Comparison of ENCODE assay signal across 13 cellular contexts in genomic region chr17:73226556-73227172, GRCh38. TPM values are rescaled to one million over a fixed set of nuclear protein-coding genes. Genes with fewer than 3 reads are reported as not detected.
A peak's percentile ranks its signal among the peaks of the same experiment; 100 is the strongest.
DNase-seq lines count a peak whose midpoint lies in the region; ATAC-seq and TF ChIP-seq lines count a peak whose summit lies in the region.
"Had no signal": no experiment of that assay in that cellular context is flagged by ENCODE, and none has a peak within 500 bp of the region (broad histone marks: within the 10 kb centered on the region; RNA-seq: fewer than 3 reads in every experiment).

No MANE protein-coding gene starts in this region.

- WGBS in hepatocyte (ENCODE audit: low lambda C conversion rate, missing lambda C conversion rate) = 57% methylated on average over 3 of the region's 3 CpGs

- intact Hi-C loops in activated CD4-positive, alpha-beta memory T cell treated with anti-CD3 and anti-CD28 coated beads for 36 hours (cut with micrococcal nuclease) = loop anchor here (2.0 to 10.0 kb wide), 2 partner anchors 16 to 1058 kb away; no protein-coding TSS in a partner anchor

- peaks cover 21% of the 10 kb centered on the region for H3K36me3 Mint-ChIP-seq in stimulated activated naive CD8-positive, alpha-beta T cell treated with anti-CD3 and anti-CD28 coated beads, Interleukin-15, Interleukin-2, amounts not matched to agents 100 ng/mL and 50 ng/mL, for 24 hours (ENCODE audit: low read depth)
- H3K36me3 Mint-ChIP-seq in activated CD4-positive, alpha-beta memory T cell treated with anti-CD3 and anti-CD28 coated beads for 36 hours = peaks cover 9% of the 10 kb centered on the region
- H3K36me3 Mint-ChIP-seq: IgD-negative memory B cell had no signal

- H4K20me1 ChIP-seq in hepatocyte (ENCODE audit: insufficient read depth, poor library complexity, severe bottlenecking) = peaks cover 8% of the 10 kb centered on the region

- no peaks in the 10 kb centered on the region for H3K9me2 ChIP-seq in hepatocyte (replicated peaks; ENCODE audit: insufficient read depth)

- peaks cover 70% of the 10 kb centered on the region for H3K79me2 ChIP-seq in hepatocyte

- H3K9me3 ChIP-seq in hepatocyte (ENCODE audit: low read depth) = no peaks in the 10 kb centered on the region

- H3K9me3 Mint-ChIP-seq in stimulated activated naive CD8-positive, alpha-beta T cell treated with anti-CD3 and anti-CD28 coated beads, Interleukin-15, Interleukin-2, amounts not matched to agents 100 ng/mL and 50 ng/mL, for 24 hours = no peaks in the 10 kb centered on the region
- no peaks in the 10 kb centered on the region for H3K9me3 Mint-ChIP-seq in activated CD4-positive, alpha-beta memory T cell treated with anti-CD3 and anti-CD28 coated beads for 36 hours
- H3K9me3 Mint-ChIP-seq: IgD-negative memory B cell had no signal

- CTCF ChIA-PET in activated CD4-positive, alpha-beta memory T cell treated with anti-CD3 and anti-CD28 coated beads for 36 hours (lab: Charles Lee) = interaction anchor here (0.6 to 2.8 kb wide), 6 partner anchors 9 to 670 kb away, joined by 3 to 7 read pairs (median 6); no protein-coding TSS in a partner anchor

- H3K27ac Mint-ChIP-seq in stimulated activated naive CD8-positive, alpha-beta T cell treated with anti-CD3 and anti-CD28 coated beads, Interleukin-15, Interleukin-2, amounts not matched to agents 100 ng/mL and 50 ng/mL, for 24 hours = peak overlapping the region; percentile 3
- H3K27ac Mint-ChIP-seq in activated CD4-positive, alpha-beta memory T cell treated with anti-CD3 and anti-CD28 coated beads for 36 hours = peak overlapping the region; percentile 49

- H3K27me3 Mint-ChIP-seq in stimulated activated naive CD8-positive, alpha-beta T cell treated with anti-CD3 and anti-CD28 coated beads, Interleukin-15, Interleukin-2, amounts not matched to agents 100 ng/mL and 50 ng/mL, for 24 hours = no peaks in the 10 kb centered on the region
- no peaks in the 10 kb centered on the region for H3K27me3 Mint-ChIP-seq in activated CD4-positive, alpha-beta memory T cell treated with anti-CD3 and anti-CD28 coated beads for 36 hours
- H3K27me3 Mint-ChIP-seq: IgD-negative memory B cell had no signal

- POLR2A ChIA-PET in activated CD4-positive, alpha-beta memory T cell treated with anti-CD3 and anti-CD28 coated beads for 36 hours (lab: Charles Lee) = interaction anchor here (0.9 to 1.5 kb wide), 3 partner anchors 14 to 34 kb away, joined by 3 to 5 read pairs (median 4); no protein-coding TSS in a partner anchor

- no peak for DNase-seq in stimulated activated naive CD8-positive, alpha-beta T cell treated with anti-CD3 and anti-CD28 coated beads, Interleukin-15, Interleukin-2, amounts not matched to agents 100 U/mL and 50 U/mL, for 24 hours
- no peak for DNase-seq in activated CD4-positive, alpha-beta memory T cell treated with anti-CD3 and anti-CD28 coated beads for 36 hours
- DNase-seq in hepatocyte (ENCODE audit: low spot score) (no peak), nucleus accumbens (lab: John Stamatoyannopoulos, UW) (no peak), T1000 (lab: John Stamatoyannopoulos, UW) (no peak)
- DNase-seq in effector CD4-positive, alpha-beta T cell = no peak
- DNase-seq: NCI-H226; SIG-M5; stimulated activated CD4-positive, alpha-beta T cell treated with anti-CD3 and anti-CD28 coated beads, Interleukin-12 subunit alpha, Interleukin-12 subunit beta, amount 100 ng/mL, for 4 hours had no signal

- ATAC-seq in stimulated activated naive CD8-positive, alpha-beta T cell treated with anti-CD3 and anti-CD28 coated beads, Interleukin-15, Interleukin-2, amounts not matched to agents 100 U/mL and 50 U/mL, for 24 hours = no peak
- ATAC-seq in GM19463 (IDR thresholded peaks at IDR 0.05; ENCODE audit: unreplicated experiment) = no peak

- no peak overlapping the region for H3K4me3 ChIP-seq in hepatocyte

- no peak for TF ChIP-seq CTCF in hepatocyte (IDR thresholded peaks at IDR 0.05; ENCODE audit: poor library complexity)

- peak overlapping the region; percentile 4 for H3K4me2 ChIP-seq in hepatocyte

- H3K4me1 ChIP-seq in hepatocyte (ENCODE audit: insufficient read depth) = no peaks in the 10 kb centered on the region

- H2AFZ ChIP-seq in hepatocyte = no peak overlapping the region

- no peaks in the 10 kb centered on the region for H3K36me3 ChIP-seq in hepatocyte (replicated peaks; ENCODE audit: insufficient read depth, low read depth)

- H3K4me3 Mint-ChIP-seq in stimulated activated naive CD8-positive, alpha-beta T cell treated with anti-CD3 and anti-CD28 coated beads, Interleukin-15, Interleukin-2, amounts not matched to agents 100 ng/mL and 50 ng/mL, for 24 hours = peak overlapping the region; percentile 25
- no peak overlapping the region for H3K4me3 Mint-ChIP-seq in activated CD4-positive, alpha-beta memory T cell treated with anti-CD3 and anti-CD28 coated beads for 36 hours

- peaks cover 62% of the 10 kb centered on the region for H3K4me1 Mint-ChIP-seq in stimulated activated naive CD8-positive, alpha-beta T cell treated with anti-CD3 and anti-CD28 coated beads, Interleukin-15, Interleukin-2, amounts not matched to agents 100 ng/mL and 50 ng/mL, for 24 hours (ENCODE audit: low read depth)
- H3K4me1 Mint-ChIP-seq in activated CD4-positive, alpha-beta memory T cell treated with anti-CD3 and anti-CD28 coated beads for 36 hours (ENCODE audit: low read depth) = peaks cover 63% of the 10 kb centered on the region

- no peak overlapping the region for H3K27ac ChIP-seq in hepatocyte
- H3K27ac ChIP-seq: C4-2B had no signal

- H3K27me3 ChIP-seq in hepatocyte = no peaks in the 10 kb centered on the region

RNA-seq across cellular contexts. Expression of gene COG1, which starts 33.8 kb away (rescaled TPM):
- 10 to 100 TPM; 29.8 to 30.6 TPM for total RNA-seq in activated CD4-positive, alpha-beta memory T cell treated with anti-CD3 and anti-CD28 coated beads for 36 hours
- 19.6 and 22.0 TPM in 2 replicates for total RNA-seq in hepatocyte
- polyA plus RNA-seq in hepatocyte = 24.9 and 26.8 TPM in 2 replicates

RNA-seq across cellular contexts. Expression of gene CPSF4L, which starts 35.0 kb away (rescaled TPM):
- not detected for total RNA-seq in activated CD4-positive, alpha-beta memory T cell treated with anti-CD3 and anti-CD28 coated beads for 36 hours
- total RNA-seq in hepatocyte = not detected in 2 replicates
- 0.34 TPM in 1 of 2 replicates, not detected in the other for polyA plus RNA-seq in hepatocyte
- polyA plus RNA-seq: IgD-negative memory B cell had no signal
